ENCODE assay signal across 8 cellular contexts in genomic region chr1:234970731-234971476, GRCh38.
A peak's percentile ranks its signal among the peaks of the same experiment; 100 is the strongest.
DNase-seq lines count a peak whose midpoint lies in the region; ATAC-seq and TF ChIP-seq lines count a peak whose summit lies in the region.

No MANE protein-coding gene starts in this region.

- no peak overlapping the region for H3K4me3 ChIP-seq in CD8-positive, alpha-beta T cell (ENCODE audit: low read depth, low read length)
- no peak overlapping the region for H3K4me3 ChIP-seq in HEK293 (ENCODE audit: low read depth, low read length)
- no peak overlapping the region for H3K4me3 ChIP-seq in left lung
- H3K4me3 ChIP-seq in stomach: no peak overlapping the region

- H3K27me3 ChIP-seq in CD8-positive, alpha-beta T cell (ENCODE audit: insufficient read depth, low read length): no peaks in the 10 kb centered on the region
- H3K27me3 ChIP-seq in left lung (no peaks in the 10 kb centered on the region), stomach (no peaks in the 10 kb centered on the region)

- peak overlapping the region; percentile 33 for H3K27ac Mint-ChIP-seq in CD8-positive, alpha-beta T cell

- no peak for TF ChIP-seq CTCF in CD8-positive, alpha-beta T cell (IDR thresholded peaks at IDR 0.05)
- TF ChIP-seq CTCF in HEK293 (tag by site-specific recombination; IDR thresholded peaks at IDR 0.05) (no peak), left lung (IDR thresholded peaks at IDR 0.05) (no peak), stomach (IDR thresholded peaks at IDR 0.05) (no peak)

- POLR2A ChIA-PET in CD8-positive, alpha-beta T cell (lab: Charles Lee): interaction anchor here (1.0 to 2.9 kb wide), 2 partner anchors 8 to 13 kb away, joined by 3 to 9 read pairs; no protein-coding TSS in a partner anchor
- POLR2A ChIA-PET in HEK293 (lab: Yijun Ruan, JAX): interaction anchor here (0.7 to 1.4 kb wide), 3 partner anchors 37 to 358 kb away, joined by 3 to 4 read pairs (median 4); no protein-coding TSS in a partner anchor

- intact Hi-C loops in CD8-positive, alpha-beta T cell (cut with DNase I, micrococcal nuclease): no loop called here
- intact Hi-C loops in left lung (cut with DNase I) (no loop called here), stomach (cut with DNase I; ENCODE audit: low total_unique reads) (no loop called here)

- H3K9me3 Mint-ChIP-seq in CD8-positive, alpha-beta T cell: no peaks in the 10 kb centered on the region

- CTCF ChIA-PET in CD8-positive, alpha-beta T cell (lab: Charles Lee): no interaction called here
- CTCF ChIA-PET in HEK293 (lab: Yijun Ruan, JAX): interaction anchor here (0.8 to 1.3 kb wide), 4 partner anchors 97 to 473 kb away, joined by 3 to 5 read pairs (median 4); no protein-coding TSS in a partner anchor

- H3K36me3 Mint-ChIP-seq in CD8-positive, alpha-beta T cell: no peaks in the 10 kb centered on the region

- H3K36me3 ChIP-seq in CD8-positive, alpha-beta T cell (ENCODE audit: insufficient read depth, low read length): no peaks in the 10 kb centered on the region
- no peaks in the 10 kb centered on the region for H3K36me3 ChIP-seq in HEK293 (ENCODE audit: control insufficient read depth in 2 of 2, insufficient read depth in 1 of 2, low read length in 2 of 2)
- no peaks in the 10 kb centered on the region for H3K36me3 ChIP-seq in left lung
- no peaks in the 10 kb centered on the region for H3K36me3 ChIP-seq in stomach

- no peaks in the 10 kb centered on the region for H3K27me3 Mint-ChIP-seq in CD8-positive, alpha-beta T cell (ENCODE audit: low read depth)

- TF ChIP-seq EP300 in stomach (IDR thresholded peaks at IDR 0.05): no peak

- 27 to 44% (median 37%) methylated on average over 11 to 12 of the region's 12 CpGs for WGBS in stomach, 5 donors

- ATAC-seq in CD8-positive, alpha-beta T cell: no peak
- ATAC-seq in left lung (peak; percentile 74), HG03571 (IDR thresholded peaks at IDR 0.05; ENCODE audit: unreplicated experiment) (no peak)

- H3K27ac ChIP-seq in CD8-positive, alpha-beta T cell (ENCODE audit: low read depth, low read length): no peak overlapping the region
- H3K27ac ChIP-seq in HEK293 (ENCODE audit: extremely low read depth, low read depth, low read length): peak overlapping the region; percentile 20; the same call in 1 of the 2 replicates
- H3K27ac ChIP-seq in cingulate gyrus (ENCODE audit: low read depth, low read length): peak overlapping the region; percentile 85
- peak overlapping the region; percentile 80 to 87 for H3K27ac ChIP-seq in left lung
- peak overlapping the region; percentile 81 to 92 (median 91) for H3K27ac ChIP-seq in stomach

- no peaks in the 10 kb centered on the region for H3K9me3 ChIP-seq in CD8-positive, alpha-beta T cell (ENCODE audit: low read length)
- no peaks in the 10 kb centered on the region for H3K9me3 ChIP-seq in HEK293 (ENCODE audit: control insufficient read depth, insufficient read depth, low read depth, low read length)
- H3K9me3 ChIP-seq in left lung: no peaks in the 10 kb centered on the region
- no peaks in the 10 kb centered on the region for H3K9me3 ChIP-seq in stomach

- peak in 1 of 7 experiments; percentile 48 for DNase-seq in CD8-positive, alpha-beta T cell
- DNase-seq in RPMI8226 (peak; percentile 36), left lung (peak; percentile 37 to 75), stomach (peak; percentile 50), NCI-H82 treated with DMSO at 0.1 percent for 48 hours (lab: John Stamatoyannopoulos, UW; ENCODE audit: unreplicated experiment) (no peak)

- H3K4me3 Mint-ChIP-seq in CD8-positive, alpha-beta T cell: peak overlapping the region; percentile 15

- peaks cover 35% of the 10 kb centered on the region for H3K4me1 Mint-ChIP-seq in CD8-positive, alpha-beta T cell (ENCODE audit: low read depth)

- no peak for TF ChIP-seq POLR2A in stomach (IDR thresholded peaks at IDR 0.05)

- H3K4me1 ChIP-seq in CD8-positive, alpha-beta T cell (ENCODE audit: insufficient read depth, low read length): peaks cover 13% of the 10 kb centered on the region
- peaks cover 45% of the 10 kb centered on the region for H3K4me1 ChIP-seq in HEK293 (ENCODE audit: control insufficient read depth, insufficient read depth, low read length)
- peaks cover 39 to 68% of the 10 kb centered on the region in 2 donors for H3K4me1 ChIP-seq in left lung
- H3K4me1 ChIP-seq in stomach: peaks cover 51 to 78% (median 63%) of the 10 kb centered on the region in 4 donors

TF ChIP-seq in HEK293, 187 proteins besides CTCF, POLR2A, EP300 and RAD21 (continues in another document):
- TF ChIP-seq ZNF544 (tag by site-specific recombination; IDR thresholded peaks at IDR 0.05): no peak
- peak; percentile 78 for TF ChIP-seq SP7 (tag by site-specific recombination; IDR thresholded peaks at IDR 0.05)
- TF ChIP-seq FEZF1 (tag by site-specific recombination; IDR thresholded peaks at IDR 0.05): peak; percentile 40; the same call in 1 of the 2 replicates
- no peak for TF ChIP-seq ZNF580 (tag by site-specific recombination; IDR thresholded peaks at IDR 0.05)
- 0 out of 2 replicates have a peak, but pooled peaks have one; percentile 73 for TF ChIP-seq ZNF692 (tag by site-specific recombination; IDR thresholded peaks at IDR 0.05)
- no peak for TF ChIP-seq ZNF362 (tag by site-specific recombination; IDR thresholded peaks at IDR 0.05)
- peak; percentile 35; the same call in 1 of the 2 replicates for TF ChIP-seq IKZF3 (tag by site-specific recombination; IDR thresholded peaks at IDR 0.05)
- peak; percentile 60 for TF ChIP-seq WT1 (tag by site-specific recombination; IDR thresholded peaks at IDR 0.05)
- peak; percentile 10; the same call in 1 of the 2 replicates for TF ChIP-seq ZNF629 (tag by site-specific recombination; IDR thresholded peaks at IDR 0.05)
- TF ChIP-seq ZBTB20 (tag by site-specific recombination; IDR thresholded peaks at IDR 0.05): peak; percentile 55
- TF ChIP-seq KLF10 (tag by site-specific recombination; IDR thresholded peaks at IDR 0.05): peak; percentile 81
- TF ChIP-seq SCRT2 (tag by site-specific recombination; IDR thresholded peaks at IDR 0.05): peak; percentile 52
- no peak for TF ChIP-seq ZNF335 (tag by site-specific recombination; conservative IDR thresholded peaks at IDR 0.05)
- TF ChIP-seq SP3 (tag by site-specific recombination; IDR thresholded peaks at IDR 0.05): no peak
- no peak for TF ChIP-seq SETDB1 (IDR thresholded peaks at IDR 0.05; ENCODE audit: insufficient read length, low read length)
- peak; percentile 3; the same call in 1 of the 2 replicates for TF ChIP-seq PRDM1 (tag by site-specific recombination; IDR thresholded peaks at IDR 0.05)
- TF ChIP-seq ZSCAN4 (tag by site-specific recombination; IDR thresholded peaks at IDR 0.05): 0 out of 2 replicates have a peak, but pooled peaks have one; percentile 30
